ENCODE assay signal across 8 cellular contexts in genomic region chr9:122991370-122991830, GRCh38. TPM values are rescaled to one million over a fixed set of nuclear protein-coding genes. Genes with fewer than 3 reads are reported as not detected.
A peak's percentile ranks its signal among the peaks of the same experiment; 100 is the strongest.
DNase-seq lines count a peak whose midpoint lies in the region; ATAC-seq and TF ChIP-seq lines count a peak whose summit lies in the region.

No MANE protein-coding gene starts in this region.

- no peak overlapping the region for H3K4me2 ChIP-seq in OCI-LY3 (ENCODE audit: low read length)

- H3K27me3 Mint-ChIP-seq in CD14-positive monocyte (ENCODE audit: low read depth in 3 of 3), result no peaks in the 10 kb centered on the region
- H3K27me3 Mint-ChIP-seq in activated naive CD8-positive, alpha-beta T cell treated with anti-CD3 and anti-CD28 coated beads, Interleukin-2, amount 10 ng/mL, durations not matched to agents 7 days and 5 days, result no peaks in the 10 kb centered on the region

- no peaks in the 10 kb centered on the region for H3K9me3 ChIP-seq in OCI-LY3 (ENCODE audit: insufficient read depth, low read length)
- no peaks in the 10 kb centered on the region for H3K9me3 ChIP-seq in heart left ventricle

- no peak overlapping the region for H3K9ac ChIP-seq in OCI-LY3 (ENCODE audit: low read length)

- no peak overlapping the region for H3K4me3 Mint-ChIP-seq in CD14-positive monocyte
- no peak overlapping the region for H3K4me3 Mint-ChIP-seq in activated naive CD8-positive, alpha-beta T cell treated with anti-CD3 and anti-CD28 coated beads, Interleukin-2, amount 10 ng/mL, durations not matched to agents 7 days and 5 days

- no peak overlapping the region for H2AFZ ChIP-seq in OCI-LY3 (ENCODE audit: low read depth, low read length)

- peak; percentile 54 for ATAC-seq in GM21423 (IDR thresholded peaks at IDR 0.05; ENCODE audit: unreplicated experiment)
- peak; percentile 70 for ATAC-seq in activated naive CD8-positive, alpha-beta T cell treated with anti-CD3 and anti-CD28 coated beads, Interleukin-2, amount 10 ng/mL, durations not matched to agents 7 days and 5 days (ENCODE audit: low read depth)
- ATAC-seq in heart left ventricle, result peak in 3 of 4 donors; percentile 44 to 78 (median 74)
- no peak for ATAC-seq in HG03159 (IDR thresholded peaks at IDR 0.05; ENCODE audit: unreplicated experiment)

- H3K4me1 Mint-ChIP-seq in CD14-positive monocyte, result no peaks in the 10 kb centered on the region
- no peaks in the 10 kb centered on the region for H3K4me1 Mint-ChIP-seq in activated naive CD8-positive, alpha-beta T cell treated with anti-CD3 and anti-CD28 coated beads, Interleukin-2, amount 10 ng/mL, durations not matched to agents 7 days and 5 days

- peaks cover 10% of the 10 kb centered on the region; the same call in 1 of the 2 replicates for H3K79me2 ChIP-seq in OCI-LY3 (ENCODE audit: low read length)

- intact Hi-C loops in CD14-positive monocyte (cut with micrococcal nuclease), result loop anchor here in 1 of 2 donors (10.0 kb wide), 1 partner anchor 87 kb away; the partner anchor contains the start of gene RC3H2
- intact Hi-C loops in heart left ventricle (cut with DNase I), result loop anchor here in 4 of 10 donors (5.0 to 10.0 kb wide), 4 partner anchors 49 to 527 kb away; partner anchors contain the start of genes RABGAP1 (in 2 of the 4) and RC3H2 (in 2 of the 4)

- 46 to 57% (median 47%) methylated on average over 4 of the region's 4 CpGs for WGBS in heart left ventricle, 4 donors

- peak overlapping the region in 2 of 7 donors; percentile 35 to 79 for H3K27ac Mint-ChIP-seq in CD14-positive monocyte
- no peak overlapping the region for H3K27ac Mint-ChIP-seq in activated naive CD8-positive, alpha-beta T cell treated with anti-CD3 and anti-CD28 coated beads, Interleukin-2, amount 10 ng/mL, durations not matched to agents 7 days and 5 days

- POLR2A ChIA-PET in activated naive CD8-positive, alpha-beta T cell treated with anti-CD3 and anti-CD28 coated beads, Interleukin-2, amount 10 ng/mL, durations not matched to agents 7 days and 5 days (lab: Charles Lee), result interaction anchor here (0.7 to 1.4 kb wide), 5 partner anchors 47 to 151 kb away, joined by 3 to 4 read pairs (median 3); partner anchors contain the start of gene RC3H2

- H3K27ac ChIP-seq in OCI-LY3 (ENCODE audit: low read length) (no peak overlapping the region), heart left ventricle (no peak overlapping the region)

- peaks cover 39 to 58% of the 10 kb centered on the region in 2 donors for H3K36me3 Mint-ChIP-seq in CD14-positive monocyte
- no peaks in the 10 kb centered on the region for H3K36me3 Mint-ChIP-seq in activated naive CD8-positive, alpha-beta T cell treated with anti-CD3 and anti-CD28 coated beads, Interleukin-2, amount 10 ng/mL, durations not matched to agents 7 days and 5 days

- H3K4me3 ChIP-seq in OCI-LY3 (ENCODE audit: low read length) (no peak overlapping the region), heart left ventricle (no peak overlapping the region), skeletal muscle cell (ENCODE audit: low read depth, low read length) (no peak overlapping the region)

- H3K27me3 ChIP-seq in OCI-LY3 (ENCODE audit: low read depth, low read length), result no peaks in the 10 kb centered on the region
- H3K27me3 ChIP-seq in heart left ventricle, result no peaks in the 10 kb centered on the region

- DNase-seq in CD14-positive monocyte (ENCODE audit: low spot score) (no peak), heart left ventricle (peak in 1 of 5 donors; percentile 40), skeletal muscle cell (ENCODE audit: low read depth) (peak; percentile 72), NCI-H82 (lab: John Stamatoyannopoulos, UW) (no peak)
- DNase-seq in activated naive CD8-positive, alpha-beta T cell treated with anti-CD3 and anti-CD28 coated beads, Interleukin-2, amount 10 ng/mL, durations not matched to agents 7 days and 5 days, result no peak

- peaks cover 28% of the 10 kb centered on the region for H3K4me1 ChIP-seq in OCI-LY3 (ENCODE audit: low read length)
- H3K4me1 ChIP-seq in heart left ventricle, result peaks cover 0 to 5% (median 0%) of the 10 kb centered on the region in 12 donors

- H3K9me3 Mint-ChIP-seq in CD14-positive monocyte, result no peaks in the 10 kb centered on the region
- H3K9me3 Mint-ChIP-seq in activated naive CD8-positive, alpha-beta T cell treated with anti-CD3 and anti-CD28 coated beads, Interleukin-2, amount 10 ng/mL, durations not matched to agents 7 days and 5 days, result no peaks in the 10 kb centered on the region

- H3K36me3 ChIP-seq in OCI-LY3 (replicated peaks; ENCODE audit: low read depth, low read length) (peaks cover 24% of the 10 kb centered on the region), heart left ventricle (peaks cover 0 to 72% (median 54%) of the 10 kb centered on the region in 9 donors)

- no peaks in the 10 kb centered on the region for H4K20me1 ChIP-seq in OCI-LY3 (ENCODE audit: insufficient read depth, low read length)

- TF ChIP-seq POLR2A in heart left ventricle (IDR thresholded peaks at IDR 0.05), result no peak

- TF ChIP-seq CTCF in CD14-positive monocyte (IDR thresholded peaks at IDR 0.05), result peak; percentile 78
- peak; percentile 70 for TF ChIP-seq CTCF in OCI-LY3 (IDR thresholded peaks at IDR 0.05; ENCODE audit: low read depth, low read length)
- TF ChIP-seq CTCF in heart left ventricle (IDR thresholded peaks at IDR 0.05), result peak; percentile 59 to 86 (median 65)

RNA-seq across cellular contexts. Expression of gene GPR21, which starts 42.1 kb away (rescaled TPM):
- polyA plus RNA-seq in CD14-positive monocyte (not detected), heart left ventricle (under 1 TPM in 1 of 2 donors, not detected in 1; 0.19 TPM)
- 1 to 10 TPM in 1 of 2 experiments, under 1 TPM in 1; 0.40 to 1.2 TPM for total RNA-seq in activated naive CD8-positive, alpha-beta T cell treated with anti-CD3 and anti-CD28 coated beads, Interleukin-2, amount 10 ng/mL, durations not matched to agents 7 days and 5 days
- 1 to 10 TPM in 1 of 9 donors, under 1 TPM in 4, not detected in 4; 0.23 to 1.6 (median 0.34) TPM for total RNA-seq in heart left ventricle

RNA-seq across cellular contexts. Expression of gene RABGAP1, which starts 50.6 kb away (rescaled TPM):
- polyA plus RNA-seq in CD14-positive monocyte, result 10 to 100 TPM; 19.3 to 24.1 TPM
- total RNA-seq in activated naive CD8-positive, alpha-beta T cell treated with anti-CD3 and anti-CD28 coated beads, Interleukin-2, amount 10 ng/mL, durations not matched to agents 7 days and 5 days, result 10 to 100 TPM; 25.5 to 27.7 TPM
- 10 to 100 TPM; 22.0 to 62.2 (median 45.1) TPM for total RNA-seq in heart left ventricle
- 10 to 100 TPM; 11.8 to 18.0 TPM for polyA plus RNA-seq in heart left ventricle
